ENCODE assay signal across 1 cellular context in the genomic region with DNA sequence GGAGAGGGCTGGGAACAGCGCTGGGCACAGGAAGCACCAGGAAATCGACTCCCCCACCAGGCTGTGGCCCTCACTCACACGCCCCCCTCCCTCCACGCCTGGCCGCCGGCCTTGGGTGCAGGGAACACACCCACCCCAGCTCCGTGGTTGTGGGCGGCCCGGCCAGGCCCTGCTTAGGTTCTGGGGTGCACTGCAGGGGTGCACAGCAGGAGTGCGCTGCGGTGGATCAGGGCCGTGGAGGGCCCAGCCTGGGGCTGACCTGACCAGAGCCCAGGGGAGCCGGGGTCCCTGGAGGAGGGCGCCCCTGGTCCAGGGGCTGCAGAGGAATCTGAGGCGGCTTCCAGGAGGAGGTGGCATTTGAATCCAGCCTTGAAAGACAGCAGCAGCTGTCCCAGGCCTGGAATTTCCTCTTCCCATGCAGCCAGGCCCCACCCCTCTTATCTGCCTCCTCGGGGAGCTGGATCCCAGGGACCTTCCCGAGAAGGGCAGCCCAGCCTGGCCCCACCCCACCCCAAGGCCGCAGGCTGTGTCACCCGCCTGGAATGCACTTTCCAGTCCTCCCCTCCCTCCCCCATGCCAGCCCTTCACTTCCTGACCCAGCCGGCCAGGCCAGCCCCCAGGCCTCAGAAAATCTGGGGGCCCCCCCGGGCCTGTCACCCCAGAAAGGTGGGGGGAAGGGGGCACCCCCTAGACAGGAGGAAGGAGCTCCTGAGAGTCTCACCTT.
TF ChIP-seq lines count a peak whose summit lies in the region.

No MANE protein-coding gene starts in this region.

TF ChIP-seq in HepG2, 621 proteins besides CTCF, POLR2A, EP300 and RAD21 (continued from another document and continues in another):
- TF ChIP-seq, protein P1, sequence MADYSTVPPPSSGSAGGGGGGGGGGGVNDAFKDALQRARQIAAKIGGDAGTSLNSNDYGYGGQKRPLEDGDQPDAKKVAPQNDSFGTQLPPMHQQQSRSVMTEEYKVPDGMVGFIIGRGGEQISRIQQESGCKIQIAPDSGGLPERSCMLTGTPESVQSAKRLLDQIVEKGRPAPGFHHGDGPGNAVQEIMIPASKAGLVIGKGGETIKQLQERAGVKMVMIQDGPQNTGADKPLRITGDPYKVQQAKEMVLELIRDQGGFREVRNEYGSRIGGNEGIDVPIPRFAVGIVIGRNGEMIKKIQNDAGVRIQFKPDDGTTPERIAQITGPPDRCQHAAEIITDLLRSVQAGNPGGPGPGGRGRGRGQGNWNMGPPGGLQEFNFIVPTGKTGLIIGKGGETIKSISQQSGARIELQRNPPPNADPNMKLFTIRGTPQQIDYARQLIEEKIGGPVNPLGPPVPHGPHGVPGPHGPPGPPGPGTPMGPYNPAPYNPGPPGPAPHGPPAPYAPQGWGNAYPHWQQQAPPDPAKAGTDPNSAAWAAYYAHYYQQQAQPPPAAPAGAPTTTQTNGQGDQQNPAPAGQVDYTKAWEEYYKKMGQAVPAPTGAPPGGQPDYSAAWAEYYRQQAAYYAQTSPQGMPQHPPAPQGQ (CRISPR knock-in tag; IDR thresholded peaks at IDR 0.05; ENCODE audit: borderline replicate concordance) = no peak
- TF ChIP-seq DMAP1 (CRISPR knock-in tag; IDR thresholded peaks at IDR 0.05) (no peak), ZNF510 (CRISPR knock-in tag; IDR thresholded peaks at IDR 0.05; ENCODE audit: low read depth) (no peak), ZNF496 (CRISPR knock-in tag; IDR thresholded peaks at IDR 0.05; ENCODE audit: insufficient replicate concordance) (no peak), RBAK (CRISPR knock-in tag; IDR thresholded peaks at IDR 0.05) (no peak), ZNF224 (CRISPR knock-in tag; IDR thresholded peaks at IDR 0.05) (no peak), SYNCRIP (IDR thresholded peaks at IDR 0.05; ENCODE audit: insufficient read depth, low read depth, low read length) (no peak), FOXK2 (IDR thresholded peaks at IDR 0.05) (no peak), CEBPB (IDR thresholded peaks at IDR 0.05; ENCODE audit: borderline replicate concordance, low read depth, low read length) (no peak), MED1 (CRISPR knock-in tag; IDR thresholded peaks at IDR 0.05) (no peak; the same call in none of the 2 replicates), SRY (CRISPR knock-in tag; IDR thresholded peaks at IDR 0.05) (no peak), TARDBP (CRISPR knock-in tag; IDR thresholded peaks at IDR 0.05) (no peak), ZNF678 (CRISPR knock-in tag; IDR thresholded peaks at IDR 0.05) (no peak), HNRNPUL1 (IDR thresholded peaks at IDR 0.05; ENCODE audit: low read depth, low read length) (no peak), ISX (CRISPR knock-in tag; conservative IDR thresholded peaks at IDR 0.05) (no peak), ZNF205 (CRISPR knock-in tag; IDR thresholded peaks at IDR 0.05) (no peak), ZNF3 (CRISPR knock-in tag; IDR thresholded peaks at IDR 0.05) (no peak), SMAD1 (CRISPR knock-in tag; IDR thresholded peaks at IDR 0.05; ENCODE audit: borderline replicate concordance, low read depth) (no peak), ZMYM2 (CRISPR knock-in tag; IDR thresholded peaks at IDR 0.05) (no peak), SP4 (CRISPR knock-in tag; IDR thresholded peaks at IDR 0.05) (peak; percentile 26; the same call in 1 of the 2 replicates), BCL6 (CRISPR knock-in tag; IDR thresholded peaks at IDR 0.05) (peak; percentile 55; the same call in 1 of the 2 replicates), MAFK (conservative IDR thresholded peaks at IDR 0.05 in 1 of 2, IDR thresholded peaks at IDR 0.05 in 1 of 2; ENCODE audit: low read length in 2 of 2) (no peak), IRX3 (CRISPR knock-in tag; IDR thresholded peaks at IDR 0.05; ENCODE audit: borderline replicate concordance, low read depth) (no peak), ZNF850 (CRISPR knock-in tag; conservative IDR thresholded peaks at IDR 0.05) (no peak), KLF16 (CRISPR knock-in tag; IDR thresholded peaks at IDR 0.05) (peak in 1 of 2 experiments; percentile 73; a peak in 2 of 4 replicates), ZNF383 (CRISPR knock-in tag; IDR thresholded peaks at IDR 0.05; ENCODE audit: borderline replicate concordance) (no peak), ARHGAP35 (CRISPR knock-in tag; IDR thresholded peaks at IDR 0.05; ENCODE audit: borderline replicate concordance) (no peak), ZFP36L1 (CRISPR knock-in tag; IDR thresholded peaks at IDR 0.05) (no peak), RFX1 (IDR thresholded peaks at IDR 0.05) (no peak), TBL1XR1 (IDR thresholded peaks at IDR 0.05; ENCODE audit: borderline replicate concordance, low read length, partially characterized antibody) (no peak)
- TF ChIP-seq, protein P2, sequence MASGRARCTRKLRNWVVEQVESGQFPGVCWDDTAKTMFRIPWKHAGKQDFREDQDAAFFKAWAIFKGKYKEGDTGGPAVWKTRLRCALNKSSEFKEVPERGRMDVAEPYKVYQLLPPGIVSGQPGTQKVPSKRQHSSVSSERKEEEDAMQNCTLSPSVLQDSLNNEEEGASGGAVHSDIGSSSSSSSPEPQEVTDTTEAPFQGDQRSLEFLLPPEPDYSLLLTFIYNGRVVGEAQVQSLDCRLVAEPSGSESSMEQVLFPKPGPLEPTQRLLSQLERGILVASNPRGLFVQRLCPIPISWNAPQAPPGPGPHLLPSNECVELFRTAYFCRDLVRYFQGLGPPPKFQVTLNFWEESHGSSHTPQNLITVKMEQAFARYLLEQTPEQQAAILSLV (CRISPR knock-in tag; IDR thresholded peaks at IDR 0.05; ENCODE audit: borderline replicate concordance) = no peak
- TF ChIP-seq, protein P3, sequence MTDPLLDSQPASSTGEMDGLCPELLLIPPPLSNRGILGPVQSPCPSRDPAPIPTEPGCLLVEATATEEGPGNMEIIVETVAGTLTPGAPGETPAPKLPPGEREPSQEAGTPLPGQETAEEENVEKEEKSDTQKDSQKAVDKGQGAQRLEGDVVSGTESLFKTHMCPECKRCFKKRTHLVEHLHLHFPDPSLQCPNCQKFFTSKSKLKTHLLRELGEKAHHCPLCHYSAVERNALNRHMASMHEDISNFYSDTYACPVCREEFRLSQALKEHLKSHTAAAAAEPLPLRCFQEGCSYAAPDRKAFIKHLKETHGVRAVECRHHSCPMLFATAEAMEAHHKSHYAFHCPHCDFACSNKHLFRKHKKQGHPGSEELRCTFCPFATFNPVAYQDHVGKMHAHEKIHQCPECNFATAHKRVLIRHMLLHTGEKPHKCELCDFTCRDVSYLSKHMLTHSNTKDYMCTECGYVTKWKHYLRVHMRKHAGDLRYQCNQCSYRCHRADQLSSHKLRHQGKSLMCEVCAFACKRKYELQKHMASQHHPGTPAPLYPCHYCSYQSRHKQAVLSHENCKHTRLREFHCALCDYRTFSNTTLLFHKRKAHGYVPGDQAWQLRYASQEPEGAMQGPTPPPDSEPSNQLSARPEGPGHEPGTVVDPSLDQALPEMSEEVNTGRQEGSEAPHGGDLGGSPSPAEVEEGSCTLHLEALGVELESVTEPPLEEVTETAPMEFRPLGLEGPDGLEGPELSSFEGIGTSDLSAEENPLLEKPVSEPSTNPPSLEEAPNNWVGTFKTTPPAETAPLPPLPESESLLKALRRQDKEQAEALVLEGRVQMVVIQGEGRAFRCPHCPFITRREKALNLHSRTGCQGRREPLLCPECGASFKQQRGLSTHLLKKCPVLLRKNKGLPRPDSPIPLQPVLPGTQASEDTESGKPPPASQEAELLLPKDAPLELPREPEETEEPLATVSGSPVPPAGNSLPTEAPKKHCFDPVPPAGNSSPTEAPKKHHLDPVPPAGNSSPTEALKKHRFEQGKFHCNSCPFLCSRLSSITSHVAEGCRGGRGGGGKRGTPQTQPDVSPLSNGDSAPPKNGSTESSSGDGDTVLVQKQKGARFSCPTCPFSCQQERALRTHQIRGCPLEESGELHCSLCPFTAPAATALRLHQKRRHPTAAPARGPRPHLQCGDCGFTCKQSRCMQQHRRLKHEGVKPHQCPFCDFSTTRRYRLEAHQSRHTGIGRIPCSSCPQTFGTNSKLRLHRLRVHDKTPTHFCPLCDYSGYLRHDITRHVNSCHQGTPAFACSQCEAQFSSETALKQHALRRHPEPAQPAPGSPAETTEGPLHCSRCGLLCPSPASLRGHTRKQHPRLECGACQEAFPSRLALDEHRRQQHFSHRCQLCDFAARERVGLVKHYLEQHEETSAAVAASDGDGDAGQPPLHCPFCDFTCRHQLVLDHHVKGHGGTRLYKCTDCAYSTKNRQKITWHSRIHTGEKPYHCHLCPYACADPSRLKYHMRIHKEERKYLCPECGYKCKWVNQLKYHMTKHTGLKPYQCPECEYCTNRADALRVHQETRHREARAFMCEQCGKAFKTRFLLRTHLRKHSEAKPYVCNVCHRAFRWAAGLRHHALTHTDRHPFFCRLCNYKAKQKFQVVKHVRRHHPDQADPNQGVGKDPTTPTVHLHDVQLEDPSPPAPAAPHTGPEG (CRISPR knock-in tag; IDR thresholded peaks at IDR 0.05) = no peak
- TF ChIP-seq, protein P4, sequence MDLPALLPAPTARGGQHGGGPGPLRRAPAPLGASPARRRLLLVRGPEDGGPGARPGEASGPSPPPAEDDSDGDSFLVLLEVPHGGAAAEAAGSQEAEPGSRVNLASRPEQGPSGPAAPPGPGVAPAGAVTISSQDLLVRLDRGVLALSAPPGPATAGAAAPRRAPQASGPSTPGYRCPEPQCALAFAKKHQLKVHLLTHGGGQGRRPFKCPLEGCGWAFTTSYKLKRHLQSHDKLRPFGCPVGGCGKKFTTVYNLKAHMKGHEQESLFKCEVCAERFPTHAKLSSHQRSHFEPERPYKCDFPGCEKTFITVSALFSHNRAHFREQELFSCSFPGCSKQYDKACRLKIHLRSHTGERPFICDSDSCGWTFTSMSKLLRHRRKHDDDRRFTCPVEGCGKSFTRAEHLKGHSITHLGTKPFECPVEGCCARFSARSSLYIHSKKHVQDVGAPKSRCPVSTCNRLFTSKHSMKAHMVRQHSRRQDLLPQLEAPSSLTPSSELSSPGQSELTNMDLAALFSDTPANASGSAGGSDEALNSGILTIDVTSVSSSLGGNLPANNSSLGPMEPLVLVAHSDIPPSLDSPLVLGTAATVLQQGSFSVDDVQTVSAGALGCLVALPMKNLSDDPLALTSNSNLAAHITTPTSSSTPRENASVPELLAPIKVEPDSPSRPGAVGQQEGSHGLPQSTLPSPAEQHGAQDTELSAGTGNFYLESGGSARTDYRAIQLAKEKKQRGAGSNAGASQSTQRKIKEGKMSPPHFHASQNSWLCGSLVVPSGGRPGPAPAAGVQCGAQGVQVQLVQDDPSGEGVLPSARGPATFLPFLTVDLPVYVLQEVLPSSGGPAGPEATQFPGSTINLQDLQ (CRISPR knock-in tag; IDR thresholded peaks at IDR 0.05) = no peak
- TF ChIP-seq, protein P5, sequence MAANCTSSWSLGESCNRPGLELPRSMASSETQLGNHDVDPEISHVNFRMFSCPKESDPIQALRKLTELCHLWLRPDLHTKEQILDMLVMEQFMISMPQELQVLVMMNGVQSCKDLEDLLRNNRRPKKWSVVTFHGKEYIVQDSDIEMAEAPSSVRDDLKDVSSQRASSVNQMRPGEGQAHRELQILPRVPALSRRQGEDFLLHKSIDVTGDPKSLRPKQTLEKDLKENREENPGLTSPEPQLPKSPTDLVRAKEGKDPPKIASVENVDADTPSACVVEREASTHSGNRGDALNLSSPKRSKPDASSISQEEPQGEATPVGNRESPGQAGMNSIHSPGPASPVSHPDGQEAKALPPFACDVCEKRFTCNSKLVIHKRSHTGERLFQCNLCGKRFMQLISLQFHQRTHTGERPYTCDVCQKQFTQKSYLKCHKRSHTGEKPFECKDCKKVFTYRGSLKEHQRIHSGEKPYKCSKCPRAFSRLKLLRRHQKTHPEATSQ (CRISPR knock-in tag; IDR thresholded peaks at IDR 0.05; ENCODE audit: borderline replicate concordance) = no peak
- TF ChIP-seq, protein P6, sequence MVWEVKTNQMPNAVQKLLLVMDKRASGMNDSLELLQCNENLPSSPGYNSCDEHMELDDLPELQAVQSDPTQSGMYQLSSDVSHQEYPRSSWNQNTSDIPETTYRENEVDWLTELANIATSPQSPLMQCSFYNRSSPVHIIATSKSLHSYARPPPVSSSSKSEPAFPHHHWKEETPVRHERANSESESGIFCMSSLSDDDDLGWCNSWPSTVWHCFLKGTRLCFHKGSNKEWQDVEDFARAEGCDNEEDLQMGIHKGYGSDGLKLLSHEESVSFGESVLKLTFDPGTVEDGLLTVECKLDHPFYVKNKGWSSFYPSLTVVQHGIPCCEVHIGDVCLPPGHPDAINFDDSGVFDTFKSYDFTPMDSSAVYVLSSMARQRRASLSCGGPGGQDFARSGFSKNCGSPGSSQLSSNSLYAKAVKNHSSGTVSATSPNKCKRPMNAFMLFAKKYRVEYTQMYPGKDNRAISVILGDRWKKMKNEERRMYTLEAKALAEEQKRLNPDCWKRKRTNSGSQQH (CRISPR knock-in tag; IDR thresholded peaks at IDR 0.05; ENCODE audit: low read depth) = no peak
- TF ChIP-seq, protein P7, sequence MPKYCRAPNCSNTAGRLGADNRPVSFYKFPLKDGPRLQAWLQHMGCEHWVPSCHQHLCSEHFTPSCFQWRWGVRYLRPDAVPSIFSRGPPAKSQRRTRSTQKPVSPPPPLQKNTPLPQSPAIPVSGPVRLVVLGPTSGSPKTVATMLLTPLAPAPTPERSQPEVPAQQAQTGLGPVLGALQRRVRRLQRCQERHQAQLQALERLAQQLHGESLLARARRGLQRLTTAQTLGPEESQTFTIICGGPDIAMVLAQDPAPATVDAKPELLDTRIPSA (CRISPR knock-in tag; IDR thresholded peaks at IDR 0.05; ENCODE audit: borderline replicate concordance) = no peak
- TF ChIP-seq, protein P8, sequence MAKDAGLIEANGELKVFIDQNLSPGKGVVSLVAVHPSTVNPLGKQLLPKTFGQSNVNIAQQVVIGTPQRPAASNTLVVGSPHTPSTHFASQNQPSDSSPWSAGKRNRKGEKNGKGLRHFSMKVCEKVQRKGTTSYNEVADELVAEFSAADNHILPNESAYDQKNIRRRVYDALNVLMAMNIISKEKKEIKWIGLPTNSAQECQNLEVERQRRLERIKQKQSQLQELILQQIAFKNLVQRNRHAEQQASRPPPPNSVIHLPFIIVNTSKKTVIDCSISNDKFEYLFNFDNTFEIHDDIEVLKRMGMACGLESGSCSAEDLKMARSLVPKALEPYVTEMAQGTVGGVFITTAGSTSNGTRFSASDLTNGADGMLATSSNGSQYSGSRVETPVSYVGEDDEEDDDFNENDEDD (CRISPR knock-in tag; IDR thresholded peaks at IDR 0.05; ENCODE audit: borderline replicate concordance) = no peak
- TF ChIP-seq, protein P9, sequence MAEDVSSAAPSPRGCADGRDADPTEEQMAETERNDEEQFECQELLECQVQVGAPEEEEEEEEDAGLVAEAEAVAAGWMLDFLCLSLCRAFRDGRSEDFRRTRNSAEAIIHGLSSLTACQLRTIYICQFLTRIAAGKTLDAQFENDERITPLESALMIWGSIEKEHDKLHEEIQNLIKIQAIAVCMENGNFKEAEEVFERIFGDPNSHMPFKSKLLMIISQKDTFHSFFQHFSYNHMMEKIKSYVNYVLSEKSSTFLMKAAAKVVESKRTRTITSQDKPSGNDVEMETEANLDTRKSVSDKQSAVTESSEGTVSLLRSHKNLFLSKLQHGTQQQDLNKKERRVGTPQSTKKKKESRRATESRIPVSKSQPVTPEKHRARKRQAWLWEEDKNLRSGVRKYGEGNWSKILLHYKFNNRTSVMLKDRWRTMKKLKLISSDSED (CRISPR knock-in tag; IDR thresholded peaks at IDR 0.05) = no peak
- TF ChIP-seq, protein P10, sequence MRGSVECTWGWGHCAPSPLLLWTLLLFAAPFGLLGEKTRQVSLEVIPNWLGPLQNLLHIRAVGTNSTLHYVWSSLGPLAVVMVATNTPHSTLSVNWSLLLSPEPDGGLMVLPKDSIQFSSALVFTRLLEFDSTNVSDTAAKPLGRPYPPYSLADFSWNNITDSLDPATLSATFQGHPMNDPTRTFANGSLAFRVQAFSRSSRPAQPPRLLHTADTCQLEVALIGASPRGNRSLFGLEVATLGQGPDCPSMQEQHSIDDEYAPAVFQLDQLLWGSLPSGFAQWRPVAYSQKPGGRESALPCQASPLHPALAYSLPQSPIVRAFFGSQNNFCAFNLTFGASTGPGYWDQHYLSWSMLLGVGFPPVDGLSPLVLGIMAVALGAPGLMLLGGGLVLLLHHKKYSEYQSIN (CRISPR knock-in tag; IDR thresholded peaks at IDR 0.05; ENCODE audit: borderline replicate concordance) = no peak
